ENCODE assay signal across 19 cellular contexts in genomic region chr7:29230871-29231345, GRCh38. TPM values are rescaled to one million over a fixed set of nuclear protein-coding genes. Genes with fewer than 3 reads are reported as not detected.
DNase-seq lines count a peak whose midpoint lies in the region; ATAC-seq, FAIRE-seq and TF ChIP-seq lines count a peak whose summit lies in the region.
"Had no signal": no experiment of that assay in that cellular context is flagged by ENCODE, and none has a peak within 500 bp of the region (broad histone marks: within the 10 kb centered on the region; RNA-seq: fewer than 3 reads in every experiment).

No MANE protein-coding gene starts in this region.

- no peaks in the 10 kb centered on the region for H4K20me1 ChIP-seq in HepG2 (ENCODE audit: insufficient read depth, low read length)

- H3K4me3 ChIP-seq in HepG2 (replicated peaks in 1 of 3; ENCODE audit: insufficient read depth in 1 of 3, low read depth in 2 of 3, low read length in 3 of 3), result peak overlapping the region in 1 of 3 experiments; percentile 14; a peak in 1 of 6 replicates
- H3K4me3 ChIP-seq: K562, Peyer's patch had no signal

- peak; percentile 94 for FAIRE-seq in HepG2 (lab: Jason Lieb, UNC)
- FAIRE-seq: H54, HTR-8/SVneo, K562 had no signal

- CTCF ChIA-PET in HepG2 (lab: Yijun Ruan, JAX; ENCODE audit: low intra/inter-chr PET ratio, low total read pairs), result no interaction called here

- peak overlapping the region; percentile 63 for H3K4me2 ChIP-seq in HepG2 (ENCODE audit: low read depth, low read length)
- H3K4me2 ChIP-seq: SK-N-SH had no signal

- H3K4me1 ChIP-seq in HepG2 (ENCODE audit: insufficient read depth, low read length), result peaks cover 89% of the 10 kb centered on the region

- H3K27me3 ChIP-seq in HepG2 (ENCODE audit: control insufficient read depth in 1 of 2, insufficient read depth in 2 of 2, low read length in 2 of 2), result no peaks in the 10 kb centered on the region
- H3K27me3 ChIP-seq: Peyer's patch had no signal

- WGBS in HepG2 (ENCODE audit: low lambda C conversion rate), result 0% methylated on average over 6 of the region's 6 CpGs

- H3K9ac ChIP-seq in HepG2 (ENCODE audit: insufficient read depth, low read depth, low read length), result no peak overlapping the region
- H3K9ac ChIP-seq: SK-N-SH had no signal

- H3K79me2 ChIP-seq in HepG2 (ENCODE audit: insufficient read depth, low read length), result peaks cover 60% of the 10 kb centered on the region

- POLR2A ChIA-PET in HepG2 (lab: Yijun Ruan, JAX), result interaction anchor here (0.8 to 2.8 kb wide), 7 partner anchors 17 to 252 kb away, joined by 3 to 14 read pairs (median 3); partner anchors contain the start of gene CHN2

- no peak overlapping the region for H2AFZ ChIP-seq in HepG2 (ENCODE audit: low read length)

- no peak for TF ChIP-seq CTCF in HepG2 (CRISPR knock-in tag; IDR thresholded peaks at IDR 0.05)

- in situ Hi-C loops in HepG2 (cut with HindIII; ENCODE audit: extremely low pct_ligation_motif_present, low pct_unique_long_range_greater_than_20kb), result no loop called here

- H3K27ac ChIP-seq in HepG2 (ENCODE audit: extremely low read length, insufficient read depth, low read length), result peak overlapping the region; percentile 79
- H3K27ac ChIP-seq: Peyer's patch had no signal

- ATAC-seq in HepG2, result peak; percentile 91
- no peak for ATAC-seq in HG03280 (IDR thresholded peaks at IDR 0.05; ENCODE audit: unreplicated experiment)
- ATAC-seq: K562 had no signal

- TF ChIP-seq EP300 in HepG2 (IDR thresholded peaks at IDR 0.05; ENCODE audit: low read depth in 2 of 2, low read length in 2 of 2), result peak; percentile 47 to 88; a peak in 3 of 4 replicates
- peak; percentile 55; the same call in 1 of the 2 replicates for TF ChIP-seq EP300 in HepG2 (CRISPR knock-in tag; IDR thresholded peaks at IDR 0.05; ENCODE audit: borderline replicate concordance)

- H3K36me3 ChIP-seq in HepG2 (replicated peaks in 1 of 2; ENCODE audit: control insufficient read depth in 1 of 2, insufficient read depth in 2 of 2, low read length in 2 of 2), result peaks cover 0 to 1% of the 10 kb centered on the region in 2 experiments; a peak in 1 of 5 replicates
- H3K36me3 ChIP-seq: Peyer's patch had no signal

- DNase-seq in NCI-H748 (lab: John Stamatoyannopoulos, UW; ENCODE audit: unreplicated experiment), result peak; percentile 23
- no peak for DNase-seq in NCI-H748 treated with DMSO at 0.1 percent for 48 hours (lab: John Stamatoyannopoulos, UW)
- peak; percentile 51 for DNase-seq in NCI-H69 (lab: John Stamatoyannopoulos, UW)
- peak; percentile 94 for DNase-seq in HepG2 (ENCODE audit: low spot score)
- no peak for DNase-seq in SKM-1 treated with dmso at 0.1 percent for 144 hours (lab: John Stamatoyannopoulos, UW; ENCODE audit: unreplicated experiment)
- DNase-seq in stimulated activated CD4-positive, alpha-beta T cell treated with anti-CD3 and anti-CD28 coated beads, Interleukin-4, amount 100 ng/mL, for 1 hour, result no peak
- DNase-seq: Caco-2, DMS79, HFFc6, NCI-H1694, NCI-H774, Peyer's patch, Right ventricle myocardium superior, SK-N-SH, T-helper 1 cell had no signal

- TF ChIP-seq RAD21 in HepG2 (CRISPR knock-in tag; IDR thresholded peaks at IDR 0.05), result peak; percentile 36; the same call in 1 of the 2 replicates

- no peak for TF ChIP-seq POLR2A in HepG2 (IDR thresholded peaks at IDR 0.05; ENCODE audit: insufficient read depth in 1 of 2, low read depth in 2 of 2, low read length in 2 of 2)

- no TSS peak for BruUV-seq in HepG2 (replicated peaks; lab: Mats Ljungman, UMichigan)

- intact Hi-C loops in HepG2 (cut with micrococcal nuclease; ENCODE audit: unreplicated experiment), result loop anchor here (5.0 kb wide), 1 partner anchor 61 kb away; no protein-coding TSS in a partner anchor

- H3K9me3 ChIP-seq in HepG2 (ENCODE audit: low read length), result no peaks in the 10 kb centered on the region
- H3K9me3 ChIP-seq: Caco-2, Peyer's patch, SK-N-SH had no signal

TF ChIP-seq in HepG2, 621 proteins besides CTCF, POLR2A, EP300 and RAD21 (continues in another document):
- TF ChIP-seq ZNF883 (CRISPR knock-in tag; IDR thresholded peaks at IDR 0.05; ENCODE audit: not compliant biosample characterization) (no peak), ZNF639 (CRISPR knock-in tag; conservative IDR thresholded peaks at IDR 0.05) (no peak), MIER3 (CRISPR knock-in tag; IDR thresholded peaks at IDR 0.05; ENCODE audit: borderline replicate concordance) (no peak; the same call in 1 of the 2 replicates), CBFB (CRISPR knock-in tag; IDR thresholded peaks at IDR 0.05) (peak; percentile 51; the same call in 1 of the 2 replicates), BRCA1 (CRISPR knock-in tag; IDR thresholded peaks at IDR 0.05) (no peak), PTBP1 (IDR thresholded peaks at IDR 0.05; ENCODE audit: low read depth, low read length, poor library complexity, severe bottlenecking) (no peak), YY1 (IDR thresholded peaks at IDR 0.05; ENCODE audit: insufficient read depth, insufficient replicate concordance, low read depth, low read length) (no peak), SAFB2 (CRISPR knock-in tag; IDR thresholded peaks at IDR 0.05; ENCODE audit: borderline replicate concordance, low read depth) (no peak), REST (IDR thresholded peaks at IDR 0.05; ENCODE audit: borderline replicate concordance in 1 of 2, low read depth in 1 of 2, low read length in 2 of 2) (0 out of 4 replicates have a peak, but pooled peaks of 1 of the 2 experiments have one; percentile 32), CENPX (CRISPR knock-in tag; IDR thresholded peaks at IDR 0.05) (no peak), CHD4 (IDR thresholded peaks at IDR 0.05; ENCODE audit: borderline replicate concordance, low read length) (peak; percentile 95; the same call in 1 of the 2 replicates)

RNA-seq across cellular contexts. Expression of gene CHN2, which starts 36.3 kb away (rescaled TPM):
- 23.5 and 28.6 TPM in 2 replicates for total RNA-seq in HepG2 (2016; rRNA removed; fragmentation: Illumina TruSeq; extraction: Trizol)
- total RNA-seq in HepG2 (2016; cell fraction: cytosol; rRNA removed; fragmentation: Illumina TruSeq; extraction: Trizol; ENCODE audit: low read depth), result 15.0 and 15.4 TPM in 2 replicates
- 22.0 and 23.2 TPM in 2 replicates for total RNA-seq in HepG2 (2016; cell fraction: insoluble cytoplasmic fraction; rRNA removed; fragmentation: Illumina TruSeq; extraction: Trizol)
- 19.9 and 22.8 TPM in 2 replicates for total RNA-seq in HepG2 (2016; cell fraction: membrane; rRNA removed; fragmentation: Illumina TruSeq; extraction: Trizol)
- total RNA-seq in HepG2 (2016; cell fraction: nucleus; rRNA removed; fragmentation: Illumina TruSeq; extraction: Trizol), result 29.6 and 33.8 TPM in 2 replicates
- polyA plus RNA-seq in HepG2 (2011; rRNA removed), result 21.7 and 30.5 TPM in 2 replicates
- 15.7 and 19.8 TPM in 2 replicates for polyA plus RNA-seq in HepG2 (2011; cell fraction: cytosol; rRNA removed)
- 16.7 and 17.0 TPM in 2 replicates for polyA plus RNA-seq in HepG2 (2011; cell fraction: nucleus; rRNA removed)
- polyA plus RNA-seq in HepG2 (2012), result 22.4 and 41.2 TPM in 2 replicates
- 10.8 and 11.3 TPM in 2 replicates for polyA plus RNA-seq in HepG2 (2016; cell fraction: cytosol; fragmentation: Illumina TruSeq; extraction: Trizol; ENCODE audit: low read depth)
- polyA plus RNA-seq in HepG2 (2016; cell fraction: insoluble cytoplasmic fraction; fragmentation: Illumina TruSeq; extraction: Trizol; ENCODE audit: low read depth), result 23.9 and 24.0 TPM in 2 replicates
- 15.8 and 19.6 TPM in 2 replicates for polyA plus RNA-seq in HepG2 (2016; cell fraction: membrane; fragmentation: Illumina TruSeq; extraction: Trizol; ENCODE audit: low read depth)
- 21.1 and 21.8 TPM in 2 replicates for polyA plus RNA-seq in HepG2 (2016; cell fraction: nucleus; fragmentation: Illumina TruSeq; extraction: Trizol; ENCODE audit: insufficient read depth, low read depth)
- polyA minus RNA-seq in HepG2 (2011; rRNA and poly(A)+ RNA removed; ENCODE audit: low replicate concordance), result 9.7 and 45.6 TPM in 2 replicates
- 20.1 and 25.7 TPM in 2 replicates for polyA minus RNA-seq in HepG2 (2011; cell fraction: cytosol; rRNA and poly(A)+ RNA removed)
- 96.8 and 105 TPM in 2 replicates for polyA minus RNA-seq in HepG2 (2011; cell fraction: nucleus; rRNA and poly(A)+ RNA removed)
- total RNA-seq: HFFc6 had no signal

Comparison
In these comparisons a context has a peak if more than half of its experiments do, and no peak if none do; other contexts are left out.
1. DNase-seq: peak in NCI-H748 (single experiment), NCI-H69 (single experiment) and HepG2 (single experiment); none in NCI-H748 treated with DMSO at 0.1 percent for 48 hours (single experiment), SKM-1 treated with dmso at 0.1 percent for 144 hours (single experiment) and stimulated activated CD4-positive, alpha-beta T cell treated with anti-CD3 and anti-CD28 coated beads, Interleukin-4, amount 100 ng/mL, for 1 hour (single experiment).